In the genomic region with DNA sequence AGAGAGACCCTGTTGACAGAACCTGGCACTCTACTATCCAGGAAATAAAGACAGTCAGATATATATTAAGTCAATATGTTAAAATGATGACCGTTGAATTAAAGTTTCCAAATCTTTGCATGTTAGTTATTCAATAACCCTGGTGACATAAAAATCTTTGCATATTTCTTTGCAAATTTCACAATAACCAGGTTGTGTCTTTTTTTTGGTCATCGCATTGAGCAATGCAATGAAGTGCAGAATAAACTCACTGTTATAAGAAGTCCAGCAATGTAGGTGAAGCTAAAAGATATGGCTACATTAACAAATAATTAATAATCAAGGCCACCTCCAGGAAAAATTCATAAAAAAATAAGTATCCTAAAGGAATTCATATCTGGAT, we compare ENCODE assay signal across 20 cellular contexts.
DNase-seq lines count a peak whose midpoint lies in the region; ATAC-seq, FAIRE-seq and TF ChIP-seq lines count a peak whose summit lies in the region.
"Had no signal": no experiment of that assay in that cellular context is flagged by ENCODE, and none has a peak within 500 bp of the region (broad histone marks: within the 10 kb centered on the region; RNA-seq: fewer than 3 reads in every experiment).

No MANE protein-coding gene starts in this region.

- H3K36me3 ChIP-seq in HepG2 (replicated peaks in 1 of 2; ENCODE audit: control insufficient read depth in 1 of 2, insufficient read depth in 2 of 2, low read length in 2 of 2) (no peaks in the 10 kb centered on the region), right lobe of liver (no peaks in the 10 kb centered on the region), aorta (ENCODE audit: control insufficient read depth in 1 of 2, insufficient read depth in 2 of 2, low read length in 1 of 2) (no peaks in the 10 kb centered on the region)
- H3K36me3 ChIP-seq: BE2C, SJCRH30 had no signal

- no peaks in the 10 kb centered on the region for H3K9me3 ChIP-seq in HepG2 (ENCODE audit: low read length)
- no peaks in the 10 kb centered on the region for H3K9me3 ChIP-seq in right lobe of liver
- H3K9me3 ChIP-seq in aorta (ENCODE audit: control insufficient read depth, low read length): no peaks in the 10 kb centered on the region
- H3K9me3 ChIP-seq: BE2C, SJCRH30 had no signal

- in situ Hi-C loops in HepG2 (cut with HindIII; ENCODE audit: extremely low pct_ligation_motif_present, low pct_unique_long_range_greater_than_20kb): no loop called here

- H3K27me3 ChIP-seq in HepG2 (ENCODE audit: control insufficient read depth in 1 of 2, insufficient read depth in 2 of 2, low read length in 2 of 2) (no peaks in the 10 kb centered on the region), right lobe of liver (no peaks in the 10 kb centered on the region), foreskin keratinocyte (no peaks in the 10 kb centered on the region), aorta (ENCODE audit: control insufficient read depth in 1 of 2, insufficient read depth in 2 of 2, low read length in 1 of 2) (no peaks in the 10 kb centered on the region)
- H3K27me3 ChIP-seq: BE2C, SJCRH30 had no signal

- H3K4me1 ChIP-seq in HepG2 (ENCODE audit: insufficient read depth, low read length) (no peaks in the 10 kb centered on the region), right lobe of liver (no peaks in the 10 kb centered on the region), foreskin keratinocyte (peaks cover 5% of the 10 kb centered on the region), aorta (ENCODE audit: control insufficient read depth in 1 of 2, insufficient read depth in 2 of 2, low read length in 2 of 2) (peaks cover 0 to 1% of the 10 kb centered on the region in 2 donors)
- H3K4me1 ChIP-seq: BE2C had no signal

- ATAC-seq in HepG2 (no peak), right lobe of liver (no peak), foreskin keratinocyte (no peak), aorta (ENCODE audit: low FRiP score) (no peak), HG02623 (IDR thresholded peaks at IDR 0.05; ENCODE audit: unreplicated experiment) (no peak)

- H3K4me2 ChIP-seq in HepG2 (ENCODE audit: low read depth, low read length): no peak overlapping the region

- no peak for TF ChIP-seq RAD21 in HepG2 (CRISPR knock-in tag; IDR thresholded peaks at IDR 0.05)

- no peak for TF ChIP-seq POLR2A in HepG2 (IDR thresholded peaks at IDR 0.05; ENCODE audit: insufficient read depth in 1 of 2, low read depth in 2 of 2, low read length in 2 of 2)
- no peak for TF ChIP-seq POLR2A in right lobe of liver (IDR thresholded peaks at IDR 0.05)

- POLR2A ChIA-PET in HepG2 (lab: Yijun Ruan, JAX): no interaction called here

- FAIRE-seq in HepG2 (lab: Jason Lieb, UNC): no peak
- FAIRE-seq: A204.1, H54 had no signal

- H3K9ac ChIP-seq in HepG2 (ENCODE audit: insufficient read depth, low read depth, low read length): no peak overlapping the region

- no peak overlapping the region for H2AFZ ChIP-seq in HepG2 (ENCODE audit: low read length)

- no TSS peak for BruUV-seq in HepG2 (replicated peaks; lab: Mats Ljungman, UMichigan)

- 71% methylated on average over 2 of the region's 2 CpGs for WGBS in HepG2 (ENCODE audit: low lambda C conversion rate)
- WGBS in right lobe of liver (ENCODE audit: insufficient coverage, low coverage, low lambda C conversion rate, missing lambda C conversion rate): 56% methylated on average over 2 of the region's 2 CpGs
- WGBS in aorta, 2 donors: 92 to 94% methylated on average over 2 of the region's 2 CpGs

- no peaks in the 10 kb centered on the region for H3K79me2 ChIP-seq in HepG2 (ENCODE audit: insufficient read depth, low read length)

- no peak for TF ChIP-seq EP300 in HepG2 (IDR thresholded peaks at IDR 0.05; ENCODE audit: low read depth in 2 of 2, low read length in 2 of 2)
- no peak for TF ChIP-seq EP300 in HepG2 (CRISPR knock-in tag; IDR thresholded peaks at IDR 0.05; ENCODE audit: borderline replicate concordance)

- no peaks in the 10 kb centered on the region for H4K20me1 ChIP-seq in HepG2 (ENCODE audit: insufficient read depth, low read length)

- no peak overlapping the region for H3K27ac ChIP-seq in HepG2 (ENCODE audit: extremely low read length, insufficient read depth, low read length)
- no peak overlapping the region for H3K27ac ChIP-seq in right lobe of liver
- H3K27ac ChIP-seq in foreskin keratinocyte: peak overlapping the region; percentile 16
- H3K27ac ChIP-seq in aorta (ENCODE audit: low read depth in 1 of 2, low read length in 2 of 2): no peak overlapping the region
- H3K27ac ChIP-seq: HL-60, SJCRH30 had no signal

- no peak for DNase-seq in HepG2 (ENCODE audit: low spot score)
- DNase-seq in right lobe of liver: no peak
- DNase-seq in choroid plexus epithelial cell (ENCODE audit: low read depth): peak; percentile 24
- no peak for DNase-seq in foreskin keratinocyte
- no peak for DNase-seq in NCI-H2196 (lab: John Stamatoyannopoulos, UW; ENCODE audit: unreplicated experiment)
- no peak for DNase-seq in aorta
- DNase-seq: BE2C; KG1; NCI-H1105 treated with DMSO at 0.1 percent for 48 hours; NCI-H2029 treated with DMSO at 0.1 percent for 48 hours; NCI-H345; NCI-H524; NCI-H774; NK-92 treated with Interleukin-12 subunit alpha and Interleukin-12 subunit beta, amount 100 ng/mL, for 24 hours; OCI-M1; SJCRH30 had no signal

- H3K4me3 ChIP-seq in HepG2 (replicated peaks in 1 of 3; ENCODE audit: insufficient read depth in 1 of 3, low read depth in 2 of 3, low read length in 3 of 3) (no peak overlapping the region), right lobe of liver (no peak overlapping the region), choroid plexus epithelial cell (ENCODE audit: low read depth, low read length) (no peak overlapping the region), aorta (ENCODE audit: low read length in 2 of 2) (no peak overlapping the region)
- H3K4me3 ChIP-seq: SJCRH30 had no signal

- TF ChIP-seq CTCF in HepG2 (CRISPR knock-in tag; IDR thresholded peaks at IDR 0.05) (no peak), right lobe of liver (IDR thresholded peaks at IDR 0.05) (no peak), choroid plexus epithelial cell (conservative IDR thresholded peaks at IDR 0.05; ENCODE audit: low read depth, low read length) (no peak), foreskin keratinocyte (conservative IDR thresholded peaks at IDR 0.05) (no peak)

- intact Hi-C loops in HepG2 (cut with micrococcal nuclease; ENCODE audit: unreplicated experiment): no loop called here
- intact Hi-C loops in right lobe of liver (cut with DNase I): no loop called here
- intact Hi-C loops in aorta (cut with DNase I): no loop called here

- CTCF ChIA-PET in HepG2 (lab: Yijun Ruan, JAX; ENCODE audit: low intra/inter-chr PET ratio, low total read pairs): no interaction called here

TF ChIP-seq in HepG2, 621 proteins besides CTCF, POLR2A, EP300 and RAD21:
- TF ChIP-seq, protein P1, sequence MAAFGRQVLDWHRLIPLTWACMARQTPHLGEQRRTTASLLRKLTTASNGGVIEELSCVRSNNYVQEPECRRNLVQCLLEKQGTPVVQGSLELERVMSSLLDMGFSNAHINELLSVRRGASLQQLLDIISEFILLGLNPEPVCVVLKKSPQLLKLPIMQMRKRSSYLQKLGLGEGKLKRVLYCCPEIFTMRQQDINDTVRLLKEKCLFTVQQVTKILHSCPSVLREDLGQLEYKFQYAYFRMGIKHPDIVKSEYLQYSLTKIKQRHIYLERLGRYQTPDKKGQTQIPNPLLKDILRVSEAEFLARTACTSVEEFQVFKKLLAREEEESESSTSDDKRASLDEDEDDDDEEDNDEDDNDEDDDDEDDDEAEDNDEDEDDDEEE (CRISPR knock-in tag; IDR thresholded peaks at IDR 0.05): no peak
- TF ChIP-seq CEBPB (IDR thresholded peaks at IDR 0.05; ENCODE audit: borderline replicate concordance, low read depth, low read length): peak; percentile 52; the same call in 1 of the 2 replicates
